Comparison of ENCODE assay signal across 28 cellular contexts in the genomic region with DNA sequence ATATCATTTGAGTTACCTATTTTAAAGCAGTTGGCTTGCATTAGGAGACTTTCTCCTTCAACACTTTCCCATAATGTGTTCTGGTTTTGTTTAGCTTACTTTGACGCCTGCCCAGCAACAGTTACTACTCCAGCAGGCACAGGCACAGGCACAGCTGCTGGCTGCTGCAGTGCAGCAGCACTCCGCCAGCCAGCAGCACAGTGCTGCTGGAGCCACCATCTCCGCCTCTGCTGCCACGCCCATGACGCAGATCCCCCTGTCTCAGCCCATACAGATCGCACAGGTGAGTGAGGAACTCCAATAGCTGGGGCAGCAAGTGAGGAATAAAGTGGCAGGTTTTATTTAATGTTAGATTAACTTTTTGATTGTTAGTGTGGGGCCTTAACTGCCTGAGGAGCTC.
DNase-seq lines count a peak whose midpoint lies in the region; TF ChIP-seq lines count a peak whose summit lies in the region.
"Had no signal": no experiment of that assay in that cellular context is flagged by ENCODE, and none has a peak within 500 bp of the region (broad histone marks: within the 10 kb centered on the region; RNA-seq: fewer than 3 reads in every experiment).

No MANE protein-coding gene starts in this region.

- no peak overlapping the region for H3K14ac ChIP-seq in mesenchymal stem cell (ENCODE audit: low read length in 2 of 2)

- H4K91ac ChIP-seq in mesenchymal stem cell (ENCODE audit: low read length) = no peak overlapping the region

- peaks cover 30% of the 10 kb centered on the region for H3K36me3 Mint-ChIP-seq in endodermal cell (ENCODE audit: low read depth)

- H3K4me1 ChIP-seq in Karpas-422 (ENCODE audit: low read length) (peaks cover 34% of the 10 kb centered on the region), endodermal cell (ENCODE audit: control insufficient read depth, insufficient read depth, low read length) (no peaks in the 10 kb centered on the region), mesenchymal stem cell (ENCODE audit: control insufficient read depth, insufficient read depth, low read depth, low read length) (no peaks in the 10 kb centered on the region), osteoblast (ENCODE audit: insufficient read depth, low read length) (no peaks in the 10 kb centered on the region), transverse colon (no peaks in the 10 kb centered on the region)
- H3K4me1 ChIP-seq: stomach, thyroid gland had no signal

- peaks cover 2% of the 10 kb centered on the region for H3K9me3 Mint-ChIP-seq in endodermal cell
- H3K9me3 Mint-ChIP-seq: CD4-positive, CD25-positive, alpha-beta regulatory T cell; IgD-negative memory B cell; T-helper 2 cell treated with Interferon-gamma antibody and Interleukin-4, amounts not matched to agents 5 μg/mL and 100 μg/mL, for 36 hours had no signal

- H3K4me1 Mint-ChIP-seq in endodermal cell = peaks cover 16% of the 10 kb centered on the region
- H3K4me1 Mint-ChIP-seq: activated CD4-positive, alpha-beta T cell treated with anti-CD3 and anti-CD28 coated beads for 36 hours had no signal

- H2BK5ac ChIP-seq in mesenchymal stem cell (ENCODE audit: low read depth, low read length, poor library complexity, severe bottlenecking) = no peak overlapping the region

- H3K4me3 Mint-ChIP-seq in endodermal cell = no peak overlapping the region
- H3K4me3 Mint-ChIP-seq: activated CD4-positive, alpha-beta T cell treated with anti-CD3 and anti-CD28 coated beads for 36 hours; CD4-positive, CD25-positive, alpha-beta regulatory T cell; T-helper 2 cell treated with Interferon-gamma antibody and Interleukin-4, amounts not matched to agents 5 μg/mL and 100 μg/mL, for 36 hours had no signal

- H2BK120ac ChIP-seq in mesenchymal stem cell (ENCODE audit: low read depth, low read length) = no peak overlapping the region

- H3K9me3 ChIP-seq in Karpas-422 (ENCODE audit: low read length) (no peaks in the 10 kb centered on the region; the same call in 1 of the 2 replicates), endodermal cell (ENCODE audit: control insufficient read depth, low read length) (no peaks in the 10 kb centered on the region), mesenchymal stem cell (ENCODE audit: control insufficient read depth, low read length) (no peaks in the 10 kb centered on the region), osteoblast (ENCODE audit: low read depth, low read length) (no peaks in the 10 kb centered on the region), transverse colon (no peaks in the 10 kb centered on the region)
- H3K9me3 ChIP-seq: stomach, thyroid gland had no signal

- no peak overlapping the region for H3K23ac ChIP-seq in mesenchymal stem cell (ENCODE audit: low read length in 2 of 2)

- H2BK15ac ChIP-seq in mesenchymal stem cell (ENCODE audit: low read depth, poor library complexity, severe bottlenecking) = no peak overlapping the region

- H3K36me3 ChIP-seq in Karpas-422 (ENCODE audit: insufficient read depth, low read length) (peaks cover 52% of the 10 kb centered on the region), endodermal cell (ENCODE audit: control insufficient read depth, insufficient read depth, low read length) (peaks cover 12% of the 10 kb centered on the region), mesenchymal stem cell (ENCODE audit: control insufficient read depth in 1 of 2, insufficient read depth in 2 of 2, low read depth in 1 of 2, low read length in 2 of 2) (peaks cover 0 to 28% of the 10 kb centered on the region in 2 experiments), osteoblast (ENCODE audit: insufficient read depth, low read length) (no peaks in the 10 kb centered on the region), transverse colon (peaks cover 0 to 21% (median 0%) of the 10 kb centered on the region in 4 donors)
- H3K36me3 ChIP-seq: thyroid gland had no signal

- H3K27ac Mint-ChIP-seq in endodermal cell = peak overlapping the region; percentile 60
- H3K27ac Mint-ChIP-seq: activated CD4-positive, alpha-beta T cell treated with anti-CD3 and anti-CD28 coated beads for 36 hours; IgD-negative memory B cell; T-helper 2 cell treated with Interferon-gamma antibody and Interleukin-4, amounts not matched to agents 5 μg/mL and 100 μg/mL, for 36 hours had no signal

- no peaks in the 10 kb centered on the region for H4K20me1 ChIP-seq in Karpas-422 (ENCODE audit: insufficient read depth, low read depth, low read length)
- no peaks in the 10 kb centered on the region for H4K20me1 ChIP-seq in osteoblast (ENCODE audit: insufficient read depth, low read length)

- TF ChIP-seq CTCF in endodermal cell (conservative IDR thresholded peaks at IDR 0.05) (peak; percentile 49), osteoblast (IDR thresholded peaks at IDR 0.05; ENCODE audit: extremely low read depth, low read depth, low read length) (no peak), transverse colon (IDR thresholded peaks at IDR 0.05) (no peak)

- DNase-seq in NCI-H526 (lab: John Stamatoyannopoulos, UW) = peak; percentile 19 to 56
- DNase-seq in NCI-H526 treated with DMSO at 0.1 percent for 48 hours (lab: John Stamatoyannopoulos, UW) = no peak
- no peak for DNase-seq in Karpas-422
- DNase-seq in endodermal cell = peak; percentile 83
- DNase-seq in mesenchymal stem cell = no peak
- no peak for DNase-seq in NCI-H146 (lab: John Stamatoyannopoulos, UW)
- DNase-seq in osteoblast (ENCODE audit: insufficient read length, low spot score, missing footprints) = no peak
- DNase-seq in transverse colon = no peak
- DNase-seq: 8988T; activated CD4-positive, alpha-beta T cell treated with anti-CD3 and anti-CD28 coated beads for 36 hours; activated effector memory CD4-positive, alpha-beta T cell treated with anti-CD3 and anti-CD28 coated beads, Interleukin-2, amount 50 U/mL, for 16 hours; activated T-cell treated with anti-CD3 and anti-CD28 coated beads, Interleukin-2, amount 50 U/mL, for 1 hour; CD4-positive, CD25-positive, alpha-beta regulatory T cell; cerebellar nuclear complex; DMS 273 treated with DMSO at 0.1 percent for 48 hours; left colon; NCI-H1092; NCI-H2029; NCI-H2227 treated with DMSO at 0.1 percent for 48 hours; occipital lobe; RPMI8226; stimulated activated CD8-positive, alpha-beta memory T cell treated with anti-CD3 and anti-CD28 coated beads, Interleukin-4, amount 100 ng/mL, for 48 hours; stomach; thyroid gland had no signal

- H3K4ac ChIP-seq in mesenchymal stem cell (ENCODE audit: low read depth in 1 of 2, low read length in 2 of 2) = no peak overlapping the region

- H3K27me3 Mint-ChIP-seq in endodermal cell (ENCODE audit: insufficient read depth) = no peaks in the 10 kb centered on the region
- H3K27me3 Mint-ChIP-seq: activated CD4-positive, alpha-beta T cell treated with anti-CD3 and anti-CD28 coated beads for 36 hours; CD4-positive, CD25-positive, alpha-beta regulatory T cell; IgD-negative memory B cell had no signal

- TF ChIP-seq POLR2A in transverse colon (IDR thresholded peaks at IDR 0.05) = no peak

- TF ChIP-seq EP300 in transverse colon (IDR thresholded peaks at IDR 0.05; ENCODE audit: low read depth) = no peak

- in situ Hi-C loops in transverse colon (cut with MboI; ENCODE audit: low pct_ligation_motif_present in 1 of 4, low pct_unique_long_range_greater_than_20kb in 1 of 4, low sequenced_read_pairs in 3 of 4) = no loop called here

- H3K9ac ChIP-seq in Karpas-422 (ENCODE audit: low read length) = no peak overlapping the region
- H3K9ac ChIP-seq in endodermal cell (ENCODE audit: extremely low read depth, low read length, poor library complexity, severe bottlenecking) = no peak overlapping the region
- peak overlapping the region; percentile 23 for H3K9ac ChIP-seq in mesenchymal stem cell (ENCODE audit: low read length)

- intact Hi-C loops in transverse colon (cut with DNase I; ENCODE audit: low total_unique reads) = no loop called here

- no peaks in the 10 kb centered on the region for H3K9me2 ChIP-seq in Karpas-422 (replicated peaks; ENCODE audit: insufficient read depth, low read length)

- H2AK5ac ChIP-seq in mesenchymal stem cell (ENCODE audit: low read length, severe bottlenecking) = no peak overlapping the region

- no peak overlapping the region for H2AFZ ChIP-seq in Karpas-422 (ENCODE audit: low read length)
- H2AFZ ChIP-seq in mesenchymal stem cell (ENCODE audit: low read depth, low read length) = no peak overlapping the region
- no peak overlapping the region for H2AFZ ChIP-seq in osteoblast (ENCODE audit: low read length)

- H4K8ac ChIP-seq in mesenchymal stem cell (ENCODE audit: low read length) = no peak overlapping the region

- peaks cover 1% of the 10 kb centered on the region for H3K79me1 ChIP-seq in mesenchymal stem cell (replicated peaks; ENCODE audit: low read length, poor library complexity, severe bottlenecking)

- H3K4me2 ChIP-seq in Karpas-422 (ENCODE audit: low read depth, low read length, poor library complexity, severe bottlenecking) (no peak overlapping the region), mesenchymal stem cell (ENCODE audit: low read length, poor library complexity, severe bottlenecking) (no peak overlapping the region), osteoblast (ENCODE audit: insufficient read depth, low read length) (no peak overlapping the region)

- 89 to 96% methylated on average over 5 to 6 of the region's 6 CpGs for WGBS in endodermal cell (ENCODE audit: insufficient coverage in 1 of 2, insufficient read length in 1 of 2), 2 experiments
- WGBS in mesenchymal stem cell = 93% methylated on average over 6 of the region's 6 CpGs
- WGBS in transverse colon (ENCODE audit: low coverage in 1 of 2), 2 donors = 91% methylated on average over 6 of the region's 6 CpGs; no CpG with 5 or more reads in 1 of the 2 donors

- H3K18ac ChIP-seq in mesenchymal stem cell (ENCODE audit: low read depth in 1 of 2, low read length in 2 of 2) = no peak overlapping the region

- H3K27me3 ChIP-seq in Karpas-422 (ENCODE audit: low read length) (no peaks in the 10 kb centered on the region), endodermal cell (ENCODE audit: control insufficient read depth, insufficient read depth, low read length, poor library complexity, severe bottlenecking) (no peaks in the 10 kb centered on the region), mesenchymal stem cell (ENCODE audit: control insufficient read depth in 1 of 2, insufficient read depth in 1 of 2, low read length in 2 of 2) (no peaks in the 10 kb centered on the region), osteoblast (ENCODE audit: insufficient read depth, low read length) (no peaks in the 10 kb centered on the region), transverse colon (no peaks in the 10 kb centered on the region)
- H3K27me3 ChIP-seq: stomach, thyroid gland had no signal

- H3K79me2 ChIP-seq in Karpas-422 (ENCODE audit: low read length) (peaks cover 41% of the 10 kb centered on the region), osteoblast (ENCODE audit: insufficient read depth, low read length) (no peaks in the 10 kb centered on the region)

- H3K27ac ChIP-seq in Karpas-422 (ENCODE audit: low read length) (peak overlapping the region; percentile 45; the same call in 1 of the 2 replicates), endodermal cell (ENCODE audit: low read depth, low read length) (no peak overlapping the region), mesenchymal stem cell (ENCODE audit: low read length, poor library complexity, severe bottlenecking) (no peak overlapping the region), osteoblast (ENCODE audit: low read depth, low read length) (no peak overlapping the region), transverse colon (no peak overlapping the region)
- H3K27ac ChIP-seq: SK-N-MC, stomach, thyroid gland had no signal

- H3K4me3 ChIP-seq in Karpas-422 (ENCODE audit: low read length) (no peak overlapping the region), endodermal cell (ENCODE audit: low read length) (no peak overlapping the region), mesenchymal stem cell (ENCODE audit: insufficient read depth in 1 of 2, low read depth in 1 of 2, low read length in 2 of 2) (no peak overlapping the region), osteoblast (ENCODE audit: insufficient read depth, low read length) (no peak overlapping the region), transverse colon (no peak overlapping the region)
- H3K4me3 ChIP-seq: SK-N-MC, skin epidermis, stomach, thyroid gland had no signal

- no peak overlapping the region for H2BK12ac ChIP-seq in mesenchymal stem cell (ENCODE audit: low read length in 2 of 2)

Comparison
In these comparisons a context has a peak if more than half of its experiments do, and no peak if none do; other contexts are left out.
1. DNase-seq: peak in NCI-H526 (2 of 2) and endodermal cell (single experiment); none in NCI-H526 treated with DMSO at 0.1 percent for 48 hours (single experiment), Karpas-422 (single experiment), mesenchymal stem cell (single experiment), NCI-H146 (single experiment), osteoblast (single experiment) and transverse colon (single experiment).